ENCODE assay signal across 18 cellular contexts in the genomic region with DNA sequence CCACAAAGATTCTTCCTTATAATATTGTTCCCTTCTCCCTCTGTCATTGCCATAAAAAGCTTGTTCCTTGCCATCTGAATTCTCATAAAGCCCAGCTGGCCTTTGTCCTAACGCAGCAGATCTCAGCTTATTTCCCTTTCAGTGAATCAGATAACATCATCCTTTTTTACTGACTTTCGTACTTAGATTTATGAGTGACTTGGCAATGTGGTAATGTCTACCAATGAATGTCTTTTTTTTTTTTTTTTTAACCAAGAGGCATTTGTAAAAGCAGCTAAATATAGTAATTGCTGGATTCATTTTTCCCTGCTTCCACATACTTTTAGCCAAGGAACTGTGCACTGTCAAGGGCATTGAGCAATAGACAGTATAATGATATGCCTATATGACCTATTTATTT.
DNase-seq lines count a peak whose midpoint lies in the region; ATAC-seq and TF ChIP-seq lines count a peak whose summit lies in the region.
"Had no signal": no experiment of that assay in that cellular context is flagged by ENCODE, and none has a peak within 500 bp of the region (broad histone marks: within the 10 kb centered on the region; RNA-seq: fewer than 3 reads in every experiment).

No MANE protein-coding gene starts in this region.

- POLR2A ChIA-PET in Caco-2 (lab: Charles Lee), result no interaction called here

- H3K4me1 Mint-ChIP-seq in Caco-2 (ENCODE audit: low read depth, unreplicated experiment) (peaks cover 27% of the 10 kb centered on the region), neural crest cell (peaks cover 46% of the 10 kb centered on the region)
- H3K4me1 Mint-ChIP-seq: stimulated activated memory B cell treated with anti-CD40 and anti-IgM and Interleukin-4, amounts not matched to agents 10 μg/mL and 1 μg/mL and 100 μg/mL, for 72 hours had no signal

- no TSS peak for BruUV-seq in Caco-2 (replicated peaks; lab: Mats Ljungman, UMichigan)

- no peak overlapping the region for H3K4me3 ChIP-seq in Caco-2 (ENCODE audit: low read depth, low read length)
- H3K4me3 ChIP-seq in fibroblast of lung (replicated peaks in 1 of 4; ENCODE audit: control extremely low read depth in 1 of 4, insufficient read depth in 1 of 4, low read depth in 3 of 4, low read length in 4 of 4), result no peak overlapping the region
- H3K4me3 ChIP-seq in heart right ventricle, result no peak overlapping the region
- H3K4me3 ChIP-seq: BLaER1 treated with 17β-estradiol and CSF1 and Interleukin-3, amounts not matched to agents 10 nM and 100 nM; coronary artery; heart left ventricle; lung; ovary had no signal

- H3K27ac ChIP-seq in fibroblast of lung (ENCODE audit: insufficient read depth, low read length) (no peak overlapping the region), heart right ventricle (no peak overlapping the region)
- H3K27ac ChIP-seq: BLaER1 treated with 17β-estradiol and CSF1 and Interleukin-3, amounts not matched to agents 10 nM and 100 nM; heart left ventricle; ovary had no signal

- H3K27me3 ChIP-seq in Caco-2 (replicated peaks; ENCODE audit: control insufficient read depth, insufficient read depth, low read length), result no peaks in the 10 kb centered on the region
- H3K27me3 ChIP-seq in fibroblast of lung (ENCODE audit: control insufficient read depth, insufficient read depth, low read length), result no peaks in the 10 kb centered on the region
- no peaks in the 10 kb centered on the region for H3K27me3 ChIP-seq in heart right ventricle
- H3K27me3 ChIP-seq: BLaER1 treated with 17β-estradiol and CSF1 and Interleukin-3, amounts not matched to agents 10 nM and 100 nM; heart left ventricle; ovary had no signal

- H3K4me2 ChIP-seq in fibroblast of lung (ENCODE audit: extremely low read depth, insufficient read depth, low read length), result no peak overlapping the region
- H3K4me2 ChIP-seq: BLaER1 treated with 17β-estradiol and CSF1 and Interleukin-3, amounts not matched to agents 10 nM and 100 nM had no signal

- H3K9me3 ChIP-seq in Caco-2 (peaks cover 2% of the 10 kb centered on the region), fibroblast of lung (ENCODE audit: control insufficient read depth, insufficient read depth, low read depth, low read length) (no peaks in the 10 kb centered on the region), heart right ventricle (no peaks in the 10 kb centered on the region)
- H3K9me3 ChIP-seq: BLaER1 treated with 17β-estradiol and CSF1 and Interleukin-3, amounts not matched to agents 10 nM and 100 nM; heart left ventricle had no signal

- no peak overlapping the region for H3K9ac ChIP-seq in fibroblast of lung (ENCODE audit: insufficient read depth, low read length)
- H3K9ac ChIP-seq: BLaER1 treated with 17β-estradiol and CSF1 and Interleukin-3, amounts not matched to agents 10 nM and 100 nM had no signal

- H3K36me3 Mint-ChIP-seq in Caco-2 (ENCODE audit: insufficient read depth, unreplicated experiment), result peaks cover 32% of the 10 kb centered on the region
- H3K36me3 Mint-ChIP-seq in neural crest cell (ENCODE audit: low read depth), result no peaks in the 10 kb centered on the region
- H3K36me3 Mint-ChIP-seq: stimulated activated memory B cell treated with anti-CD40 and anti-IgM and Interleukin-4, amounts not matched to agents 10 μg/mL and 1 μg/mL and 100 μg/mL, for 72 hours had no signal

- H4K20me1 ChIP-seq in fibroblast of lung (ENCODE audit: control insufficient read depth, extremely low read depth, insufficient read depth, low read length), result no peaks in the 10 kb centered on the region
- H4K20me1 ChIP-seq: BLaER1 treated with 17β-estradiol and CSF1 and Interleukin-3, amounts not matched to agents 10 nM and 100 nM had no signal

- H3K4me3 Mint-ChIP-seq in Caco-2 (ENCODE audit: unreplicated experiment), result no peak overlapping the region
- H3K4me3 Mint-ChIP-seq in neural crest cell, result no peak overlapping the region
- H3K4me3 Mint-ChIP-seq: stimulated activated memory B cell treated with anti-CD40 and anti-IgM and Interleukin-4, amounts not matched to agents 10 μg/mL and 1 μg/mL and 100 μg/mL, for 72 hours had no signal

- H3K36me3 ChIP-seq in Caco-2 (ENCODE audit: control insufficient read depth, insufficient read depth, low read length) (no peaks in the 10 kb centered on the region), fibroblast of lung (ENCODE audit: control insufficient read depth, insufficient read depth, low read length) (no peaks in the 10 kb centered on the region), heart right ventricle (no peaks in the 10 kb centered on the region)
- H3K36me3 ChIP-seq: BLaER1 treated with 17β-estradiol and CSF1 and Interleukin-3, amounts not matched to agents 10 nM and 100 nM; heart left ventricle; ovary had no signal

- H3K27me3 Mint-ChIP-seq in Caco-2 (ENCODE audit: insufficient read depth, unreplicated experiment), result no peaks in the 10 kb centered on the region
- no peaks in the 10 kb centered on the region for H3K27me3 Mint-ChIP-seq in neural crest cell (ENCODE audit: low read depth)
- H3K27me3 Mint-ChIP-seq: stimulated activated memory B cell treated with anti-CD40 and anti-IgM and Interleukin-4, amounts not matched to agents 10 μg/mL and 1 μg/mL and 100 μg/mL, for 72 hours had no signal

- H3K4me1 ChIP-seq in Caco-2 (peaks cover 45% of the 10 kb centered on the region), fibroblast of lung (ENCODE audit: control insufficient read depth, extremely low read depth, insufficient read depth, low read length) (no peaks in the 10 kb centered on the region), heart right ventricle (no peaks in the 10 kb centered on the region)
- H3K4me1 ChIP-seq: BLaER1 treated with 17β-estradiol and CSF1 and Interleukin-3, amounts not matched to agents 10 nM and 100 nM; heart left ventricle had no signal

- 31 to 60% methylated on average over 2 of the region's 2 CpGs for WGBS in heart right ventricle, 2 donors

- DNase-seq in Caco-2 (no peak), MV-4-11 (lab: John Stamatoyannopoulos, UW) (peak; percentile 44), fibroblast of lung (ENCODE audit: low read depth in 2 of 2) (peak; percentile 51 to 87), neural crest cell (ENCODE audit: low read depth, low spot score) (no peak), pons (ENCODE audit: low spot score) (no peak), heart right ventricle (no peak)
- DNase-seq: activated naive CD4-positive, alpha-beta T cell treated with anti-CD3 and anti-CD28 coated beads, Interleukin-2, amount 50 U/mL, for 16 hours; heart left ventricle; NCI-H1048; NCI-H510A; ovary; T1000 had no signal

- H3K79me2 ChIP-seq in fibroblast of lung (ENCODE audit: control insufficient read depth, insufficient read depth, low read length), result no peaks in the 10 kb centered on the region

- CTCF ChIA-PET in Caco-2 (lab: Charles Lee), result interaction anchor here (0.7 kb wide), 1 partner anchor 342 kb away, joined by 5 read pairs; no protein-coding TSS in a partner anchor

- peak overlapping the region; percentile 72 for H3K27ac Mint-ChIP-seq in Caco-2 (ENCODE audit: unreplicated experiment)
- H3K27ac Mint-ChIP-seq in neural crest cell (ENCODE audit: unreplicated experiment), result peak overlapping the region; percentile 85
- H3K27ac Mint-ChIP-seq: stimulated activated memory B cell treated with anti-CD40 and anti-IgM and Interleukin-4, amounts not matched to agents 10 μg/mL and 1 μg/mL and 100 μg/mL, for 72 hours had no signal

- intact Hi-C loops in Caco-2 (cut with micrococcal nuclease; ENCODE audit: unreplicated experiment) (no loop called here), heart right ventricle (cut with DNase I) (no loop called here)

- ATAC-seq in HG03342 (IDR thresholded peaks at IDR 0.05; ENCODE audit: unreplicated experiment), result no peak
- ATAC-seq in heart right ventricle, result no peak
- no peak for ATAC-seq in GM21825 (IDR thresholded peaks at IDR 0.05; ENCODE audit: unreplicated experiment)
- ATAC-seq: heart left ventricle; stimulated activated memory B cell treated with anti-CD40 and anti-IgM and Interleukin-4, amounts not matched to agents 10 μg/mL and 1 μg/mL and 100 μg/mL, for 72 hours had no signal

- H3K9me3 Mint-ChIP-seq in Caco-2 (ENCODE audit: unreplicated experiment) (no peaks in the 10 kb centered on the region), neural crest cell (no peaks in the 10 kb centered on the region)
- H3K9me3 Mint-ChIP-seq: stimulated activated memory B cell treated with anti-CD40 and anti-IgM and Interleukin-4, amounts not matched to agents 10 μg/mL and 1 μg/mL and 100 μg/mL, for 72 hours had no signal

- no peak overlapping the region for H2AFZ ChIP-seq in fibroblast of lung (ENCODE audit: low read length)

- TF ChIP-seq CTCF in Caco-2 (IDR thresholded peaks at IDR 0.05; ENCODE audit: insufficient read depth in 1 of 2, low read depth in 1 of 2, low read length in 1 of 2, severe bottlenecking in 1 of 2, unreplicated experiment in 1 of 2), result no peak
- no peak for TF ChIP-seq CTCF in fibroblast of lung (conservative IDR thresholded peaks at IDR 0.05 in 1 of 2, IDR thresholded peaks at IDR 0.05 in 1 of 2; ENCODE audit: low read depth in 1 of 2, low read length in 2 of 2)
- TF ChIP-seq CTCF in neural crest cell (conservative IDR thresholded peaks at IDR 0.05), result no peak
- TF ChIP-seq CTCF in heart right ventricle (IDR thresholded peaks at IDR 0.05), result no peak

Comparison
In these comparisons a context has a peak if more than half of its experiments do, and no peak if none do; other contexts are left out.
1. DNase-seq: peak in MV-4-11 (single experiment) and fibroblast of lung (2 of 2); none in Caco-2 (0 of 2), neural crest cell (single experiment), pons (single experiment) and heart right ventricle (0 of 2).